In genomic region chr1:47837866-47838561, GRCh38 we compare ENCODE assay signal across 26 cellular contexts.
DNase-seq lines count a peak whose midpoint lies in the region; ATAC-seq and TF ChIP-seq lines count a peak whose summit lies in the region.
"Had no signal": no experiment of that assay in that cellular context is flagged by ENCODE, and none has a peak within 500 bp of the region (broad histone marks: within the 10 kb centered on the region; RNA-seq: fewer than 3 reads in every experiment).

No MANE protein-coding gene starts in this region.

- H3K4me3 ChIP-seq in stomach, result no peak overlapping the region
- H3K4me3 ChIP-seq: adrenal gland, body of pancreas had no signal

- no peaks in the 10 kb centered on the region for H3K36me3 ChIP-seq in stomach
- H3K36me3 ChIP-seq: adrenal gland had no signal

- H3K27ac Mint-ChIP-seq in WTC11 (no peak overlapping the region), immature natural killer cell (no peak overlapping the region)

- peaks cover 23% of the 10 kb centered on the region for H3K4me1 Mint-ChIP-seq in WTC11
- H3K4me1 Mint-ChIP-seq in activated T-cell treated with anti-CD3 and anti-CD28 coated beads, Interleukin-2, amount 50 U/mL, for 4 hours (ENCODE audit: low read depth), result no peaks in the 10 kb centered on the region
- H3K4me1 Mint-ChIP-seq in immature natural killer cell, result no peaks in the 10 kb centered on the region

- no peak for TF ChIP-seq EP300 in stomach (IDR thresholded peaks at IDR 0.05)

- WGBS in stomach, 5 donors, result 43 to 71% (median 59%) methylated on average over 5 of the region's 5 CpGs

- intact Hi-C loops in stomach (cut with DNase I; ENCODE audit: low total_unique reads), result no loop called here

- H3K27me3 ChIP-seq in stomach, result peaks cover 0 to 3% (median 0%) of the 10 kb centered on the region in 3 donors
- H3K27me3 ChIP-seq: adrenal gland, body of pancreas had no signal

- H3K9me3 Mint-ChIP-seq in WTC11 (peaks cover 19% of the 10 kb centered on the region), immature natural killer cell (peaks cover 0 to 7% (median 0%) of the 10 kb centered on the region in 6 donors)
- H3K9me3 Mint-ChIP-seq in activated T-cell treated with anti-CD3 and anti-CD28 coated beads, Interleukin-2, amount 50 U/mL, for 4 hours, result peaks cover 12% of the 10 kb centered on the region

- TF ChIP-seq POLR2A in stomach (IDR thresholded peaks at IDR 0.05), result no peak

- no peaks in the 10 kb centered on the region; the same call in 1 of the 2 replicates for H3K27me3 Mint-ChIP-seq in WTC11 (ENCODE audit: low read depth)
- H3K27me3 Mint-ChIP-seq in activated T-cell treated with anti-CD3 and anti-CD28 coated beads, Interleukin-2, amount 50 U/mL, for 4 hours (ENCODE audit: low read depth), result peaks cover 7% of the 10 kb centered on the region
- peaks cover 0 to 8% (median 8%) of the 10 kb centered on the region in 3 donors for H3K27me3 Mint-ChIP-seq in immature natural killer cell (ENCODE audit: low read depth in 3 of 3)

- ATAC-seq in WTC11, result no peak
- ATAC-seq in activated T-cell treated with anti-CD3 and anti-CD28 coated beads, Interleukin-2, amount 50 U/mL, for 4 hours, result no peak
- ATAC-seq: body of pancreas; naive thymus-derived CD8-positive, alpha-beta T cell had no signal

- peak overlapping the region in 4 of 5 donors; percentile 6 to 44 (median 28) for H3K27ac ChIP-seq in stomach
- H3K27ac ChIP-seq: 22Rv1, adrenal gland, C4-2B had no signal

- TF ChIP-seq CTCF in WTC11 (IDR thresholded peaks at IDR 0.05), result no peak
- TF ChIP-seq CTCF in stomach (IDR thresholded peaks at IDR 0.05), result no peak

- H3K9me3 ChIP-seq in stomach, result peaks cover 0 to 15% (median 14%) of the 10 kb centered on the region in 4 donors
- H3K9me3 ChIP-seq: body of pancreas had no signal

- DNase-seq in NCI-H146 (lab: John Stamatoyannopoulos, UW) (peak; percentile 6), NCI-H146 treated with DMSO at 0.1 percent for 48 hours (lab: John Stamatoyannopoulos, UW; ENCODE audit: unreplicated experiment) (no peak), WTC11 (ENCODE audit: low spot score) (no peak), mesenteric fat pad (ENCODE audit: low spot score) (peak; percentile 45), stomach (peak; percentile 63), H4 (ENCODE audit: low spot score) (no peak), immature natural killer cell (no peak)
- DNase-seq in activated T-cell treated with anti-CD3 and anti-CD28 coated beads, Interleukin-2, amount 50 U/mL, for 4 hours, result no peak
- DNase-seq: activated CD4-positive, alpha-beta T cell treated with anti-CD3 and anti-CD28 coated beads for 48 hours; activated naive CD4-positive, alpha-beta T cell; activated T-cell treated with anti-CD3 and anti-CD28 coated beads, Interleukin-2, amount 50 U/mL, for 1 hour; adrenal gland; GOT3; IMR-90; mesendoderm; naive thymus-derived CD8-positive, alpha-beta T cell; NCI-H187; NCI-H2171; NCI-H510A treated with DMSO at 0.1 percent for 48 hours; occipital lobe; SHP77; stimulated activated CD4-positive, alpha-beta T cell treated with anti-CD3 and anti-CD28 coated beads, Interleukin-12 subunit alpha, Interleukin-12 subunit beta, amount 100 ng/mL, for 4 hours; stimulated activated CD4-positive, alpha-beta T cell treated with anti-CD3 and anti-CD28 coated beads, Interleukin-4, amount 100 ng/mL, for 1 hour had no signal

- peaks cover 13% of the 10 kb centered on the region for H3K36me3 Mint-ChIP-seq in WTC11
- H3K36me3 Mint-ChIP-seq in activated T-cell treated with anti-CD3 and anti-CD28 coated beads, Interleukin-2, amount 50 U/mL, for 4 hours (ENCODE audit: insufficient read depth), result no peaks in the 10 kb centered on the region
- H3K36me3 Mint-ChIP-seq in immature natural killer cell, result no peaks in the 10 kb centered on the region

- POLR2A ChIA-PET in WTC11 (lab: Charles Lee), result no interaction called here

- H3K4me3 Mint-ChIP-seq in WTC11 (no peak overlapping the region), immature natural killer cell (no peak overlapping the region)
- H3K4me3 Mint-ChIP-seq in activated T-cell treated with anti-CD3 and anti-CD28 coated beads, Interleukin-2, amount 50 U/mL, for 4 hours, result no peak overlapping the region
- H3K4me3 Mint-ChIP-seq: naive thymus-derived CD8-positive, alpha-beta T cell had no signal

- CTCF ChIA-PET in WTC11 (lab: Charles Lee), result no interaction called here

- peaks cover 6 to 31% (median 18%) of the 10 kb centered on the region in 4 donors for H3K4me1 ChIP-seq in stomach
- H3K4me1 ChIP-seq: adrenal gland had no signal

TF ChIP-seq in WTC11, 78 proteins besides CTCF, POLR2A, EP300 and RAD21:
- TF ChIP-seq USF2 (CRISPR knock-in tag; IDR thresholded peaks at IDR 0.05), result no peak
- no peak for TF ChIP-seq HMGA2 (CRISPR knock-in tag; IDR thresholded peaks at IDR 0.05)
- no peak for TF ChIP-seq FOXJ3 (CRISPR knock-in tag; IDR thresholded peaks at IDR 0.05; ENCODE audit: borderline replicate concordance)
- no peak for TF ChIP-seq ZNF396 (CRISPR knock-in tag; IDR thresholded peaks at IDR 0.05; ENCODE audit: borderline replicate concordance)
- TF ChIP-seq E2F4 (CRISPR knock-in tag; IDR thresholded peaks at IDR 0.05; ENCODE audit: borderline replicate concordance, low read depth), result no peak
- peak; percentile 49; the same call in 1 of the 2 replicates for TF ChIP-seq GABPB1 (CRISPR knock-in tag; IDR thresholded peaks at IDR 0.05)
- TF ChIP-seq ZNF281 (CRISPR knock-in tag; IDR thresholded peaks at IDR 0.05), result no peak

Comparison
In these comparisons a context has a peak if more than half of its experiments do, and no peak if none do; other contexts are left out.
1. DNase-seq: peak in NCI-H146 (single experiment), mesenteric fat pad (single experiment) and stomach (single experiment); none in NCI-H146 treated with DMSO at 0.1 percent for 48 hours (single experiment), WTC11 (single experiment), activated T-cell treated with anti-CD3 and anti-CD28 coated beads, Interleukin-2, amount 50 U/mL, for 4 hours (single experiment), H4 (single experiment) and immature natural killer cell (0 of 3).